Comparison of ENCODE assay signal across 25 cellular contexts in the genomic region with DNA sequence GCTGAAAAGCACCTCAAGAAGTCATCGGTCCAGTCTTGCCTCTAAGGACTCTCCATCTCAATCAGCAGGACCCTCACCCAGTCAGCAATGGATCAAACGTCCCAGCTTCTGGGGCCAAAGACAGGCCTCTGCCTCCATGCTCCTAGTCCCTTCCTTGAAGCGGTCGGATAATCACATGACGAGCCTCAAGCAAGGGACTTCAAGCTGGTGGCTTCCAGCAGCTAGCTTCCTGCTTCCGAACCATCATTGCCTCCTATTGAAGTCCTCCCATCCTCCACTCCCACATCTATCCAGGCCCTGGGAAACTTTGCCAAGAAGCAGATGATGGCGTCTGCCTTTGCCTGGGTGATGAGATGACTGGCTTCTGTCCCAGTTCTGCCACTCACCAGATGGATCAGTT.
"Had no signal": no experiment of that assay in that cellular context is flagged by ENCODE, and none has a peak within 500 bp of the region (broad histone marks: within the 10 kb centered on the region; RNA-seq: fewer than 3 reads in every experiment).

No MANE protein-coding gene starts in this region.

- ATAC-seq: body of pancreas; esophagus mucosa; gastrocnemius medialis; natural killer cell; pancreas; psoas muscle; right cardiac atrium; stimulated activated naive CD8-positive, alpha-beta T cell treated with anti-CD3 and anti-CD28 coated beads, Interleukin-15, amount 100 ng/mL, for 72 hours; WTC11 had no signal

- H3K27ac ChIP-seq: body of pancreas, cardiac muscle cell, gastrocnemius medialis, left ventricle myocardium inferior, pancreas, psoas muscle, tibial artery, uterus had no signal

- DNase-seq: activated CD4-positive, alpha-beta T cell treated with anti-CD3 and anti-CD28 coated beads, Interleukin-2, amount 50 U/mL, for 4 hours; activated gamma-delta T cell treated with Interleukin-2 at 50 U/mL for 16 hours; activated T-cell treated with anti-CD3 and anti-CD28 coated beads for 4 hours; anterior cingulate cortex; body of pancreas; dermis blood vessel endothelial cell; effector memory CD4-positive, alpha-beta T cell; gastrocnemius medialis; hypothalamus; left ventricle myocardium inferior; mammary epithelial cell; midbrain; natural killer cell; pancreas; psoas muscle; right cardiac atrium; stimulated activated CD4-positive, alpha-beta T cell treated with anti-CD3 and anti-CD28 coated beads, Interleukin-1b, Interleukin-23, amount 100 ng/mL, for 48 hours; stimulated activated naive CD8-positive, alpha-beta T cell treated with anti-CD3 and anti-CD28 coated beads, Interleukin-15, amount 100 ng/mL, for 72 hours; T-helper 9 cell; tibial artery; uterus had no signal

- H3K36me3 ChIP-seq: cardiac muscle cell, gastrocnemius medialis, left ventricle myocardium inferior, pancreas, tibial artery, uterus had no signal

- H3K4me3 Mint-ChIP-seq: activated naive CD4-positive, alpha-beta T cell treated with anti-CD3 and anti-CD28 coated beads, Interleukin-2, amount 50 U/mL, for 24 hours; natural killer cell; stimulated activated naive CD8-positive, alpha-beta T cell treated with anti-CD3 and anti-CD28 coated beads, Interleukin-15, amount 100 ng/mL, for 72 hours; WTC11 had no signal

- H3K36me3 Mint-ChIP-seq: activated naive CD4-positive, alpha-beta T cell treated with anti-CD3 and anti-CD28 coated beads, Interleukin-2, amount 50 U/mL, for 24 hours; natural killer cell; WTC11 had no signal

- H3K4me1 ChIP-seq: body of pancreas, left ventricle myocardium inferior, pancreas, psoas muscle, tibial artery, uterus had no signal

- H3K9me3 Mint-ChIP-seq: activated naive CD4-positive, alpha-beta T cell treated with anti-CD3 and anti-CD28 coated beads, Interleukin-2, amount 50 U/mL, for 24 hours; natural killer cell; stimulated activated naive CD8-positive, alpha-beta T cell treated with anti-CD3 and anti-CD28 coated beads, Interleukin-15, amount 100 ng/mL, for 72 hours; WTC11 had no signal

- H3K9me3 ChIP-seq: body of pancreas, gastrocnemius medialis, left ventricle myocardium inferior, pancreas, psoas muscle, tibial artery, uterus had no signal

- H3K27me3 Mint-ChIP-seq: activated naive CD4-positive, alpha-beta T cell treated with anti-CD3 and anti-CD28 coated beads, Interleukin-2, amount 50 U/mL, for 24 hours; stimulated activated naive CD8-positive, alpha-beta T cell treated with anti-CD3 and anti-CD28 coated beads, Interleukin-15, amount 100 ng/mL, for 72 hours had no signal

- H3K4me1 Mint-ChIP-seq: activated naive CD4-positive, alpha-beta T cell treated with anti-CD3 and anti-CD28 coated beads, Interleukin-2, amount 50 U/mL, for 24 hours; stimulated activated naive CD8-positive, alpha-beta T cell treated with anti-CD3 and anti-CD28 coated beads, Interleukin-15, amount 100 ng/mL, for 72 hours had no signal

- H3K27ac Mint-ChIP-seq: activated naive CD4-positive, alpha-beta T cell treated with anti-CD3 and anti-CD28 coated beads, Interleukin-2, amount 50 U/mL, for 24 hours; natural killer cell; WTC11 had no signal

- H3K27me3 ChIP-seq: body of pancreas, gastrocnemius medialis, pancreas, tibial artery, uterus had no signal

- H3K4me3 ChIP-seq: body of pancreas, cardiac muscle cell, gastrocnemius medialis, left ventricle myocardium inferior, pancreas, psoas muscle, tibial artery, uterus had no signal
